ENCODE assay signal across 31 cellular contexts in genomic region chr6:21128601-21129000, GRCh38.
"Had no signal": no experiment of that assay in that cellular context is flagged by ENCODE, and none has a peak within 500 bp of the region (broad histone marks: within the 10 kb centered on the region; RNA-seq: fewer than 3 reads in every experiment).

No MANE protein-coding gene starts in this region.

- H3K27me3 ChIP-seq: neural progenitor cell, ovary, right lobe of liver, sigmoid colon, spleen, suprapubic skin, testis, tibial artery, transverse colon, upper lobe of right lung, uterus had no signal

- H3K4me3 ChIP-seq: neural progenitor cell, ovary, psoas muscle, right lobe of liver, sigmoid colon, smooth muscle cell, spleen, suprapubic skin, testis, tibial artery, transverse colon, upper lobe of right lung, uterus had no signal

- DNase-seq: natural killer cell; occipital lobe; ovary; posterior cingulate gyrus; psoas muscle; right cardiac atrium; right lobe of liver; sigmoid colon; spleen; stimulated activated CD4-positive, alpha-beta T cell treated with anti-CD3 and anti-CD28 coated beads, Interleukin-12 subunit alpha, Interleukin-12 subunit beta, amount 100 ng/mL, for 4 hours; stimulated activated CD4-positive, alpha-beta T cell treated with anti-CD3 and anti-CD28 coated beads, Interleukin-1b, Interleukin-23, amount 100 ng/mL, for 48 hours; stimulated activated CD4-positive, alpha-beta T cell treated with anti-CD3 and anti-CD28 coated beads, Interleukin-4, amount 100 ng/mL, for 1 hour; stimulated activated CD4-positive, alpha-beta T cell treated with anti-CD3 and anti-CD28 coated beads, Interleukin-4, amount 100 ng/mL, for 4 hours; stimulated activated CD8-positive, alpha-beta memory T cell treated with anti-CD3 and anti-CD28 coated beads, Interleukin-4, amount 100 ng/mL, for 48 hours; stimulated activated naive CD4-positive, alpha-beta T cell; stimulated activated naive CD8-positive, alpha-beta T cell treated with anti-CD3 and anti-CD28 coated beads, Interleukin-15, amount 100 ng/mL, for 72 hours; stimulated activated naive CD8-positive, alpha-beta T cell treated with anti-CD3 and anti-CD28 coated beads, Interleukin-15, Interleukin-2, amounts not matched to agents 100 U/mL and 50 U/mL, for 24 hours; substantia nigra; testis; tibial artery; transverse colon; upper lobe of right lung; uterus had no signal

- H3K27ac Mint-ChIP-seq: natural killer cell; nephron; neural progenitor cell; progenitor cell of endocrine pancreas; stimulated activated memory B cell treated with anti-CD40 and anti-IgM and Interleukin-4, amounts not matched to agents 10 μg/mL and 1 μg/mL and 100 μg/mL, for 72 hours; stimulated activated naive CD8-positive, alpha-beta T cell treated with anti-CD3 and anti-CD28 coated beads, Interleukin-15, amount 100 ng/mL, for 72 hours; type B pancreatic cell had no signal

- H3K9me3 ChIP-seq: ovary, psoas muscle, right lobe of liver, sigmoid colon, spleen, suprapubic skin, testis, tibial artery, transverse colon, upper lobe of right lung, uterus had no signal

- H3K27ac ChIP-seq: neural progenitor cell, ovary, parathyroid adenoma, psoas muscle, right lobe of liver, sigmoid colon, spleen, suprapubic skin, testis, tibial artery, transverse colon, upper lobe of right lung, uterus had no signal

- H3K36me3 ChIP-seq: neural progenitor cell, ovary, right lobe of liver, sigmoid colon, spleen, suprapubic skin, tibial artery, transverse colon, upper lobe of right lung, uterus had no signal

- H3K4me1 Mint-ChIP-seq: stimulated activated memory B cell treated with anti-CD40 and anti-IgM and Interleukin-4, amounts not matched to agents 10 μg/mL and 1 μg/mL and 100 μg/mL, for 72 hours; stimulated activated naive CD8-positive, alpha-beta T cell treated with anti-CD3 and anti-CD28 coated beads, Interleukin-15, amount 100 ng/mL, for 72 hours had no signal

- H3K9me3 Mint-ChIP-seq: natural killer cell; nephron; neural progenitor cell; stimulated activated memory B cell treated with anti-CD40 and anti-IgM and Interleukin-4, amounts not matched to agents 10 μg/mL and 1 μg/mL and 100 μg/mL, for 72 hours; stimulated activated naive CD8-positive, alpha-beta T cell treated with anti-CD3 and anti-CD28 coated beads, Interleukin-15, amount 100 ng/mL, for 72 hours; type B pancreatic cell had no signal

- H3K27me3 Mint-ChIP-seq: progenitor cell of endocrine pancreas; stimulated activated memory B cell treated with anti-CD40 and anti-IgM and Interleukin-4, amounts not matched to agents 10 μg/mL and 1 μg/mL and 100 μg/mL, for 72 hours; stimulated activated naive CD8-positive, alpha-beta T cell treated with anti-CD3 and anti-CD28 coated beads, Interleukin-15, amount 100 ng/mL, for 72 hours; type B pancreatic cell had no signal

- H3K36me3 Mint-ChIP-seq: natural killer cell had no signal

- ATAC-seq: natural killer cell; psoas muscle; right cardiac atrium; stimulated activated memory B cell treated with anti-CD40 and anti-IgM and Interleukin-4, amounts not matched to agents 10 μg/mL and 1 μg/mL and 100 μg/mL, for 72 hours; stimulated activated naive CD8-positive, alpha-beta T cell treated with anti-CD3 and anti-CD28 coated beads, Interleukin-15, amount 100 ng/mL, for 72 hours; stimulated activated naive CD8-positive, alpha-beta T cell treated with anti-CD3 and anti-CD28 coated beads, Interleukin-15, Interleukin-2, amounts not matched to agents 100 U/mL and 50 U/mL, for 24 hours; upper lobe of right lung had no signal

- H3K4me1 ChIP-seq: parathyroid adenoma, suprapubic skin, transverse colon, upper lobe of right lung, uterus had no signal

- H3K4me3 Mint-ChIP-seq: natural killer cell; nephron; neural progenitor cell; stimulated activated memory B cell treated with anti-CD40 and anti-IgM and Interleukin-4, amounts not matched to agents 10 μg/mL and 1 μg/mL and 100 μg/mL, for 72 hours; stimulated activated naive CD8-positive, alpha-beta T cell treated with anti-CD3 and anti-CD28 coated beads, Interleukin-15, amount 100 ng/mL, for 72 hours; type B pancreatic cell had no signal
